In the genomic region with DNA sequence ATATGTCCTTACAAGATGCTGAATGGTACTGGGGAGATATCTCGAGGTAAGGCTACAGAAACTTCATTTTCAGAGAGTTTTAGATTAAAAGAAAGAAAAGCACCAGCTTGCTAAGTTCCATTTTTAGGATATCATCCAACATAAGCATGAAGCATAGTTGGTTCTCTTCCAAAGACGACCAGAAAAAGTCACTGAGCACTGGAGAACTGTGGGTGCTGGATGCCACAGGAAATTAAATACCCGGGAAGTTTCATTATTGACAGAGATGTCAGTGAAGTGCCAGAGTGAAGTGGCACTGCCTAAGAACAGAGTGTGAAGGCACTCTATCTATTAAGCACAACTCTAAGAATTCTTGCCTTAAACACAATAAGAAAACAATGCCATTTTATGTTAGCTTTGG, we compare ENCODE assay signal across 13 cellular contexts.
DNase-seq lines count a peak whose midpoint lies in the region; ATAC-seq and TF ChIP-seq lines count a peak whose summit lies in the region.
"Had no signal": no experiment of that assay in that cellular context is flagged by ENCODE, and none has a peak within 500 bp of the region (broad histone marks: within the 10 kb centered on the region; RNA-seq: fewer than 3 reads in every experiment).

No MANE protein-coding gene starts in this region.

- POLR2A ChIA-PET in HEK293T (lab: Yijun Ruan, JAX), result no interaction called here

- H3K4me3 ChIP-seq in CD4-positive, CD25-positive, alpha-beta regulatory T cell (ENCODE audit: low read depth, low read length), result no peak overlapping the region
- no peak overlapping the region for H3K4me3 ChIP-seq in left lung
- H3K4me3 ChIP-seq: PC-9 had no signal

- H3K4me1 ChIP-seq in CD4-positive, CD25-positive, alpha-beta regulatory T cell (ENCODE audit: control insufficient read depth, insufficient read depth, low read length, poor library complexity, severe bottlenecking), result peaks cover 33% of the 10 kb centered on the region
- peaks cover 14 to 53% of the 10 kb centered on the region in 2 donors for H3K4me1 ChIP-seq in left lung

- H3K4me1 Mint-ChIP-seq in CD4-positive, CD25-positive, alpha-beta regulatory T cell, result peaks cover 43 to 59% (median 49%) of the 10 kb centered on the region in 4 donors
- peaks cover 50% of the 10 kb centered on the region for H3K4me1 Mint-ChIP-seq in osteocyte (ENCODE audit: unreplicated experiment)

- no peak for ATAC-seq in CD4-positive, CD25-positive, alpha-beta regulatory T cell (ENCODE audit: low read depth in 2 of 2)
- ATAC-seq in left lung (no peak), esophagus mucosa (no peak)
- ATAC-seq: HepG2 had no signal

- peaks cover 44% of the 10 kb centered on the region for H3K36me3 Mint-ChIP-seq in CD4-positive, CD25-positive, alpha-beta regulatory T cell
- peaks cover 44% of the 10 kb centered on the region for H3K36me3 Mint-ChIP-seq in osteocyte (ENCODE audit: unreplicated experiment)

- peak overlapping the region in 2 of 4 donors; percentile 1 to 6 for H3K4me3 Mint-ChIP-seq in CD4-positive, CD25-positive, alpha-beta regulatory T cell
- H3K4me3 Mint-ChIP-seq in osteocyte (ENCODE audit: unreplicated experiment), result peak overlapping the region; percentile 46
- H3K4me3 Mint-ChIP-seq: CD14-positive monocyte had no signal

- CTCF ChIA-PET in HEK293T (lab: Yijun Ruan, JAX), result no interaction called here

- H3K27ac Mint-ChIP-seq in CD4-positive, CD25-positive, alpha-beta regulatory T cell, result peak overlapping the region in 2 of 3 donors; percentile 26 to 35
- peak overlapping the region; percentile 75 for H3K27ac Mint-ChIP-seq in osteocyte (ENCODE audit: unreplicated experiment)

- peaks cover 71% of the 10 kb centered on the region for H3K36me3 ChIP-seq in CD4-positive, CD25-positive, alpha-beta regulatory T cell (ENCODE audit: control insufficient read depth, insufficient read depth, low read length)
- H3K36me3 ChIP-seq in left lung, result peaks cover 4 to 55% of the 10 kb centered on the region in 2 donors

- DNase-seq in CD4-positive, CD25-positive, alpha-beta regulatory T cell, result no peak
- DNase-seq in M059J (ENCODE audit: low read depth), result peak; percentile 51
- peak; percentile 22 for DNase-seq in dedifferentiated amniotic fluid mesenchymal stem cell (ENCODE audit: extremely low spot score)
- no peak for DNase-seq in osteocyte (ENCODE audit: extremely low spot score, unreplicated experiment)
- no peak for DNase-seq in left lung
- no peak for DNase-seq in HEK293T (ENCODE audit: extremely low spot score)
- DNase-seq in activated gamma-delta T cell treated with Interleukin-2 at 50 U/mL for 16 hours, result no peak
- DNase-seq: activated CD8-positive, alpha-beta memory T cell treated with anti-CD3 and anti-CD28 coated beads, Interleukin-2, amount 50 U/mL, for 48 hours; NCI-H2107; PC-9 had no signal

- intact Hi-C loops in left lung (cut with DNase I), result no loop called here

- H3K9me3 ChIP-seq in CD4-positive, CD25-positive, alpha-beta regulatory T cell (ENCODE audit: control insufficient read depth in 2 of 2, low read length in 2 of 2), result no peaks in the 10 kb centered on the region
- no peaks in the 10 kb centered on the region for H3K9me3 ChIP-seq in left lung

- peak overlapping the region; percentile 45 for H3K27ac ChIP-seq in CD4-positive, CD25-positive, alpha-beta regulatory T cell (ENCODE audit: insufficient read depth, low read length, poor library complexity, severe bottlenecking)
- no peak overlapping the region for H3K27ac ChIP-seq in left lung
- H3K27ac ChIP-seq: PC-9 had no signal

- H3K27me3 Mint-ChIP-seq in CD4-positive, CD25-positive, alpha-beta regulatory T cell, result no peaks in the 10 kb centered on the region
- no peaks in the 10 kb centered on the region for H3K27me3 Mint-ChIP-seq in osteocyte (ENCODE audit: unreplicated experiment)

- H3K9me3 Mint-ChIP-seq in CD4-positive, CD25-positive, alpha-beta regulatory T cell, result no peaks in the 10 kb centered on the region
- no peaks in the 10 kb centered on the region for H3K9me3 Mint-ChIP-seq in osteocyte (ENCODE audit: unreplicated experiment)
- H3K9me3 Mint-ChIP-seq: CD14-positive monocyte had no signal

- H3K27me3 ChIP-seq in CD4-positive, CD25-positive, alpha-beta regulatory T cell (ENCODE audit: control insufficient read depth, insufficient read depth, low read length), result no peaks in the 10 kb centered on the region
- H3K27me3 ChIP-seq in left lung, result no peaks in the 10 kb centered on the region

- no peak for TF ChIP-seq CTCF in osteocyte (IDR thresholded peaks at IDR 0.05)
- TF ChIP-seq CTCF in left lung (IDR thresholded peaks at IDR 0.05), result no peak

TF ChIP-seq in HEK293T, 16 proteins besides CTCF, POLR2A, EP300 and RAD21:
- TF ChIP-seq CTBP1 (IDR thresholded peaks at IDR 0.05; ENCODE audit: borderline replicate concordance), result no peak
- TF ChIP-seq FOXK2 (IDR thresholded peaks at IDR 0.05), result no peak
- no peak for TF ChIP-seq ZNF384 (IDR thresholded peaks at IDR 0.05)
- TF ChIP-seq FOXA1 (IDR thresholded peaks at IDR 0.05), result no peak
- TF ChIP-seq SP1 (IDR thresholded peaks at IDR 0.05), result no peak
- TF ChIP-seq HDGF (IDR thresholded peaks at IDR 0.05; ENCODE audit: borderline replicate concordance), result no peak
- TF ChIP-seq FOXM1 (IDR thresholded peaks at IDR 0.05; ENCODE audit: borderline replicate concordance), result no peak
- no peak for TF ChIP-seq LEF1 (IDR thresholded peaks at IDR 0.05; ENCODE audit: borderline replicate concordance)
- no peak for TF ChIP-seq ARNT (IDR thresholded peaks at IDR 0.05)

Comparison
In these comparisons a context has a peak if more than half of its experiments do, and no peak if none do; other contexts are left out.
1. DNase-seq: peak in M059J (single experiment) and dedifferentiated amniotic fluid mesenchymal stem cell (single experiment); none in CD4-positive, CD25-positive, alpha-beta regulatory T cell (0 of 3), osteocyte (single experiment), left lung (0 of 2), HEK293T (single experiment) and activated gamma-delta T cell treated with Interleukin-2 at 50 U/mL for 16 hours (single experiment).